18 cellular contexts compared by ENCODE assay signal in genomic region chr3:57784089-57784735, GRCh38. TPM values are rescaled to one million over a fixed set of nuclear protein-coding genes. Genes with fewer than 3 reads are reported as not detected.
DNase-seq lines count a peak whose midpoint lies in the region; ATAC-seq, FAIRE-seq and TF ChIP-seq lines count a peak whose summit lies in the region.
"Had no signal": no experiment of that assay in that cellular context is flagged by ENCODE, and none has a peak within 500 bp of the region (broad histone marks: within the 10 kb centered on the region; RNA-seq: fewer than 3 reads in every experiment).

No MANE protein-coding gene starts in this region.

- H3K4me2 ChIP-seq in MM.1S (ENCODE audit: low read depth, low read length): no peak overlapping the region
- H3K4me2 ChIP-seq: BLaER1 treated with 17β-estradiol and CSF1 and Interleukin-3, amounts not matched to agents 10 nM and 100 nM had no signal

- no peak overlapping the region for H3K9ac ChIP-seq in MM.1S (ENCODE audit: low read length)
- H3K9ac ChIP-seq: BLaER1 treated with 17β-estradiol and CSF1 and Interleukin-3, amounts not matched to agents 10 nM and 100 nM had no signal

- peaks cover 85% of the 10 kb centered on the region for H3K79me2 ChIP-seq in MM.1S (ENCODE audit: low read length)

- BruUV-seq in MCF 10A (replicated peaks; lab: Mats Ljungman, UMichigan): no TSS peak

- H3K9me3 ChIP-seq in breast epithelium (no peaks in the 10 kb centered on the region), small intestine (ENCODE audit: control insufficient read depth, low read depth) (no peaks in the 10 kb centered on the region), MM.1S (replicated peaks; ENCODE audit: insufficient read depth, low read length) (no peaks in the 10 kb centered on the region)
- H3K9me3 ChIP-seq: BLaER1 treated with 17β-estradiol and CSF1 and Interleukin-3, amounts not matched to agents 10 nM and 100 nM; HAP-1; MG63 had no signal

- H2AFZ ChIP-seq in MM.1S (ENCODE audit: low read length): no peak overlapping the region

- H3K4me1 Mint-ChIP-seq in MCF 10A (ENCODE audit: insufficient read depth, unreplicated experiment): peaks cover 26% of the 10 kb centered on the region

- POLR2A ChIA-PET in MCF 10A (lab: Yijun Ruan, JAX) (interaction anchor here (1.0 to 2.1 kb wide), 5 partner anchors 15 to 188 kb away, joined by 3 to 12 read pairs (median 3); partner anchors contain the start of genes ARF4 and SLMAP), RWPE1 (lab: Yijun Ruan, JAX; ENCODE audit: low non-redundant PET) (no interaction called here)

- no peaks in the 10 kb centered on the region for H3F3A ChIP-seq in MM.1S (ENCODE audit: insufficient read depth, low read length)

- intact Hi-C loops in MCF 10A (cut with micrococcal nuclease) (no loop called here), breast epithelium (cut with DNase I; ENCODE audit: low total_unique reads) (no loop called here)

- TF ChIP-seq POLR2A in breast epithelium (IDR thresholded peaks at IDR 0.05): no peak

- H3K4me3 Mint-ChIP-seq in MCF 10A (ENCODE audit: unreplicated experiment): no peak overlapping the region

- H3K9me2 ChIP-seq in MM.1S (replicated peaks; ENCODE audit: insufficient read depth, low read length): no peaks in the 10 kb centered on the region

- WGBS in small intestine, 3 donors: 97 to 100% (median 100%) methylated on average over 1 of the region's 1 CpG

- DNase-seq in MCF 10A (ENCODE audit: unreplicated experiment): peak; percentile 19
- DNase-seq in breast epithelium (ENCODE audit: low spot score in 2 of 2): no peak
- DNase-seq in RWPE1 (ENCODE audit: low spot score): no peak
- DNase-seq in small intestine: peak; percentile 24
- no peak for DNase-seq in HT-29 (ENCODE audit: low spot score)
- no peak for DNase-seq in MM.1S
- no peak for DNase-seq in DMS153 treated with DMSO at 0.1 percent for 48 hours (lab: John Stamatoyannopoulos, UW; ENCODE audit: unreplicated experiment)
- DNase-seq: 8988T, DMS153, KBM-7, MG63, NCI-H187 treated with DMSO at 0.1 percent for 48 hours, NCI-H446, NCI-H774, SIG-M5 had no signal

- no peak overlapping the region for H3K27ac ChIP-seq in breast epithelium
- peak overlapping the region; percentile 87 for H3K27ac ChIP-seq in RWPE1
- H3K27ac ChIP-seq in small intestine (ENCODE audit: low read depth in 1 of 2, low read length in 1 of 2): no peak overlapping the region
- H3K27ac ChIP-seq in MM.1S (ENCODE audit: low read length): no peak overlapping the region
- H3K27ac ChIP-seq: BLaER1 treated with 17β-estradiol and CSF1 and Interleukin-3, amounts not matched to agents 10 nM and 100 nM had no signal

- FAIRE-seq in small intestine (lab: Jason Lieb, UNC): no peak

- CTCF ChIA-PET in MCF 10A (lab: Yijun Ruan, JAX) (interaction anchor here (1.5 kb wide), 1 partner anchor 72 kb away, joined by 4 read pairs; no protein-coding TSS in a partner anchor), RWPE1 (lab: Yijun Ruan, JAX) (interaction anchor here (0.5 kb wide), 1 partner anchor 71 kb away, joined by 3 read pairs; no protein-coding TSS in a partner anchor)

- no peaks in the 10 kb centered on the region; the same call in 1 of the 2 replicates for H4K20me1 ChIP-seq in MM.1S (ENCODE audit: insufficient read depth, low read length)

- H3K4me3 ChIP-seq in breast epithelium (no peak overlapping the region), small intestine (ENCODE audit: low read depth in 1 of 2, low read length in 2 of 2) (no peak overlapping the region), MM.1S (ENCODE audit: low read length) (no peak overlapping the region)
- H3K4me3 ChIP-seq: BLaER1 treated with 17β-estradiol and CSF1 and Interleukin-3, amounts not matched to agents 10 nM and 100 nM; HAP-1; MG63 had no signal

- H3K4me1 ChIP-seq in breast epithelium (no peaks in the 10 kb centered on the region), small intestine (ENCODE audit: control insufficient read depth in 2 of 2, insufficient read depth in 1 of 2, low read depth in 1 of 2, low read length in 1 of 2) (peaks cover 9 to 17% of the 10 kb centered on the region in 2 donors), MM.1S (ENCODE audit: low read length) (peaks cover 8% of the 10 kb centered on the region)

- H3K36me3 Mint-ChIP-seq in MCF 10A (ENCODE audit: insufficient read depth, unreplicated experiment): peaks cover 5% of the 10 kb centered on the region

- peak; percentile 51 for ATAC-seq in esophagus mucosa

- H3K9me3 Mint-ChIP-seq in MCF 10A (ENCODE audit: unreplicated experiment): no peaks in the 10 kb centered on the region

- H3K27me3 ChIP-seq in breast epithelium (no peaks in the 10 kb centered on the region), small intestine (ENCODE audit: control insufficient read depth in 2 of 2, insufficient read depth in 2 of 2, low read length in 2 of 2) (no peaks in the 10 kb centered on the region), MM.1S (replicated peaks; ENCODE audit: insufficient read depth, low read length) (no peaks in the 10 kb centered on the region)
- H3K27me3 ChIP-seq: BLaER1 treated with 17β-estradiol and CSF1 and Interleukin-3, amounts not matched to agents 10 nM and 100 nM; MG63 had no signal

- no peak overlapping the region for H3K27ac Mint-ChIP-seq in MCF 10A (ENCODE audit: low read depth, unreplicated experiment)

- H3K36me3 ChIP-seq in breast epithelium (no peaks in the 10 kb centered on the region), small intestine (ENCODE audit: control insufficient read depth in 2 of 2, insufficient read depth in 2 of 2, low read length in 2 of 2) (no peaks in the 10 kb centered on the region), MM.1S (replicated peaks; ENCODE audit: insufficient read depth, low read length) (no peaks in the 10 kb centered on the region)
- H3K36me3 ChIP-seq: HAP-1, MG63 had no signal

- TF ChIP-seq CTCF in MCF 10A (IDR thresholded peaks at IDR 0.05; ENCODE audit: unreplicated experiment): no peak
- no peak for TF ChIP-seq CTCF in breast epithelium (IDR thresholded peaks at IDR 0.05)
- no peak for TF ChIP-seq CTCF in RWPE1 (conservative IDR thresholded peaks at IDR 0.05; ENCODE audit: low read depth)
- TF ChIP-seq CTCF in MM.1S (IDR thresholded peaks at IDR 0.05; ENCODE audit: low read length): no peak

- no peaks in the 10 kb centered on the region for H3K27me3 Mint-ChIP-seq in MCF 10A (ENCODE audit: insufficient read depth, unreplicated experiment)

RNA-seq across cellular contexts. Expression of gene SLMAP, which starts 28.1 kb away (rescaled TPM):
- total RNA-seq in MCF 10A (2022) (71.0 and 77.9 TPM in 2 replicates), breast epithelium (100 to 1,000 TPM in 1 of 3 donors, 10 to 100 TPM in 2; 41.3 to 105 (median 83.6) TPM), esophagus mucosa (57.1 TPM)
- polyA plus RNA-seq in small intestine: 10 to 100 TPM; 24.7 to 32.7 (median 32.7) TPM
- 51.7 and 57.2 TPM in 2 replicates for total RNA-seq in HT-29 (2014; rRNA removed; shearing (Covaris generic))

Comparison
In these comparisons a context has a peak if more than half of its experiments do, and no peak if none do; other contexts are left out.
1. DNase-seq: peak in MCF 10A (single experiment) and small intestine (single experiment); none in breast epithelium (0 of 2), RWPE1 (single experiment), HT-29 (single experiment), MM.1S (single experiment) and DMS153 treated with DMSO at 0.1 percent for 48 hours (single experiment).